Comparison of ENCODE assay signal across 21 cellular contexts in the genomic region with DNA sequence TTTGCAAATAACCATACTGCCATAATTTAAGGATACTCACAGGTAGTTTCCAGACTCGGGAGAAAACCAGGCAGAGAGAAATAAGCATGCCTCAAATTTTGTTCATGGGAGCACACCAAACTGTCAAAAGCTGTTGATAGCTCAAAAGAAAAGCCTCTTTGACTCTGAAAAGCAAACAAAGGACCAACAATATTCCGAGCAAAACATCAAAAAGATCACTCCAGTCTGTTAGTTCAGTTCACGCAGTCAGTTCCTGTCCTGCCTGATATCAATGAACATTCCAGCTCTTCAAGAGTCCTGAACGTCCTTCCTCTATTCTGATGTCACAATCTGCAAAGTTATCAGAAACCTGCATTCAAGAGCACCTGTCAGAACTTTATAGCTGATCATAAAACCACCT.
DNase-seq lines count a peak whose midpoint lies in the region; ATAC-seq, FAIRE-seq and TF ChIP-seq lines count a peak whose summit lies in the region.
"Had no signal": no experiment of that assay in that cellular context is flagged by ENCODE, and none has a peak within 500 bp of the region (broad histone marks: within the 10 kb centered on the region; RNA-seq: fewer than 3 reads in every experiment).

No MANE protein-coding gene starts in this region.

- H3K4me3 Mint-ChIP-seq in endothelial cell (ENCODE audit: unreplicated experiment) = no peak overlapping the region
- H3K4me3 Mint-ChIP-seq: B cell; CD4-positive, CD25-positive, alpha-beta regulatory T cell; CD8-positive, alpha-beta T cell; HFFc6 had no signal

- CTCF ChIA-PET in HepG2 (lab: Yijun Ruan, JAX; ENCODE audit: low intra/inter-chr PET ratio, low total read pairs) (no interaction called here), OCI-LY7 (lab: Charles Lee; ENCODE audit: unreplicated experiment) (no interaction called here)

- H3K9me3 ChIP-seq in HepG2 (ENCODE audit: low read length) (no peaks in the 10 kb centered on the region), right lobe of liver (no peaks in the 10 kb centered on the region), parathyroid adenoma (ENCODE audit: control insufficient read depth, low read length) (no peaks in the 10 kb centered on the region), OCI-LY7 (ENCODE audit: low read length) (no peaks in the 10 kb centered on the region)

- H3K9ac ChIP-seq in HepG2 (ENCODE audit: insufficient read depth, low read depth, low read length) (no peak overlapping the region), parathyroid adenoma (no peak overlapping the region)
- H3K9ac ChIP-seq: BLaER1 had no signal

- intact Hi-C loops in HepG2 (cut with micrococcal nuclease; ENCODE audit: unreplicated experiment) (no loop called here), right lobe of liver (cut with DNase I) (no loop called here), OCI-LY7 (cut with micrococcal nuclease; ENCODE audit: unreplicated experiment) (no loop called here)

- H3K4me2 ChIP-seq in HepG2 (ENCODE audit: low read depth, low read length) (peak overlapping the region; percentile 25; the same call in 1 of the 2 replicates), parathyroid adenoma (ENCODE audit: low read length) (peak overlapping the region; percentile 53), OCI-LY7 (ENCODE audit: low read length) (no peak overlapping the region)
- H3K4me2 ChIP-seq: BLaER1 had no signal

- TF ChIP-seq CTCF in HepG2 (CRISPR knock-in tag; IDR thresholded peaks at IDR 0.05) (no peak), right lobe of liver (IDR thresholded peaks at IDR 0.05) (no peak), endothelial cell (IDR thresholded peaks at IDR 0.05; ENCODE audit: unreplicated experiment) (no peak), parathyroid adenoma (IDR thresholded peaks at IDR 0.05) (no peak), OCI-LY7 (conservative IDR thresholded peaks at IDR 0.05; ENCODE audit: low read length) (no peak)

- H3K27me3 ChIP-seq in HepG2 (ENCODE audit: control insufficient read depth in 1 of 2, insufficient read depth in 2 of 2, low read length in 2 of 2) (no peaks in the 10 kb centered on the region), right lobe of liver (no peaks in the 10 kb centered on the region), parathyroid adenoma (ENCODE audit: control insufficient read depth, insufficient read depth, low read length) (no peaks in the 10 kb centered on the region)
- H3K27me3 ChIP-seq: BLaER1 had no signal

- peaks cover 6% of the 10 kb centered on the region for H3K36me3 Mint-ChIP-seq in endothelial cell (ENCODE audit: low read depth, unreplicated experiment)
- H3K36me3 Mint-ChIP-seq: CD8-positive, alpha-beta T cell had no signal

- DNase-seq in HepG2 (ENCODE audit: low spot score) (peak; percentile 78), right lobe of liver (no peak), endothelial cell (ENCODE audit: low spot score) (no peak), germinal center (ENCODE audit: low spot score) (no peak), OCI-LY7 (ENCODE audit: low spot score) (no peak)
- DNase-seq in effector CD4-positive, alpha-beta T cell = no peak
- DNase-seq: CD4-positive, CD25-positive, alpha-beta regulatory T cell; CD8-positive, alpha-beta T cell; DMS153; DMS79 treated with DMSO at 0.1 percent for 48 hours; GOT3; HFFc6 had no signal

- H3K9me2 ChIP-seq in OCI-LY7 (ENCODE audit: insufficient read depth, low read length) = no peaks in the 10 kb centered on the region

- TF ChIP-seq EP300 in HepG2 (IDR thresholded peaks at IDR 0.05; ENCODE audit: low read depth in 2 of 2, low read length in 2 of 2) (peak in 1 of 2 experiments; percentile 55; a peak in 2 of 4 replicates), HepG2 (CRISPR knock-in tag; IDR thresholded peaks at IDR 0.05; ENCODE audit: borderline replicate concordance) (peak; percentile 60; the same call in 1 of the 2 replicates)

- H3K27ac Mint-ChIP-seq in endothelial cell (ENCODE audit: unreplicated experiment) = peak overlapping the region; percentile 24
- H3K27ac Mint-ChIP-seq: B cell; CD8-positive, alpha-beta T cell; HFFc6 had no signal

- H3K36me3 ChIP-seq in HepG2 (replicated peaks in 1 of 2; ENCODE audit: control insufficient read depth in 1 of 2, insufficient read depth in 2 of 2, low read length in 2 of 2) (no peaks in the 10 kb centered on the region; a peak in 1 of 5 replicates), right lobe of liver (no peaks in the 10 kb centered on the region), parathyroid adenoma (ENCODE audit: control insufficient read depth, insufficient read depth, low read length) (no peaks in the 10 kb centered on the region), OCI-LY7 (ENCODE audit: insufficient read depth, low read length) (peaks cover 64% of the 10 kb centered on the region)
- H3K36me3 ChIP-seq: HAP-1 had no signal

- TF ChIP-seq POLR2A in HepG2 (IDR thresholded peaks at IDR 0.05; ENCODE audit: insufficient read depth in 1 of 2, low read depth in 2 of 2, low read length in 2 of 2) (no peak), right lobe of liver (IDR thresholded peaks at IDR 0.05) (no peak)

- peaks cover 7% of the 10 kb centered on the region for H3K4me1 Mint-ChIP-seq in endothelial cell (ENCODE audit: unreplicated experiment)
- H3K4me1 Mint-ChIP-seq: B cell; CD4-positive, CD25-positive, alpha-beta regulatory T cell had no signal

- no peaks in the 10 kb centered on the region for H3K9me3 Mint-ChIP-seq in endothelial cell (ENCODE audit: unreplicated experiment)
- H3K9me3 Mint-ChIP-seq: CD4-positive, CD25-positive, alpha-beta regulatory T cell; CD8-positive, alpha-beta T cell had no signal

- no peak for TF ChIP-seq RAD21 in HepG2 (CRISPR knock-in tag; IDR thresholded peaks at IDR 0.05)

- WGBS in HepG2 (ENCODE audit: low lambda C conversion rate) = 24% methylated on average over 4 of the region's 4 CpGs
- 69% methylated on average over 4 of the region's 4 CpGs for WGBS in right lobe of liver (ENCODE audit: insufficient coverage, low coverage, low lambda C conversion rate, missing lambda C conversion rate)

- H4K20me1 ChIP-seq in HepG2 (ENCODE audit: insufficient read depth, low read length) = no peaks in the 10 kb centered on the region
- no peaks in the 10 kb centered on the region for H4K20me1 ChIP-seq in OCI-LY7 (ENCODE audit: insufficient read depth, low read length)
- H4K20me1 ChIP-seq: BLaER1 had no signal

- H3K27me3 Mint-ChIP-seq in endothelial cell (ENCODE audit: unreplicated experiment) = no peaks in the 10 kb centered on the region
- H3K27me3 Mint-ChIP-seq: B cell; CD4-positive, CD25-positive, alpha-beta regulatory T cell had no signal

- in situ Hi-C loops in HepG2 (cut with HindIII; ENCODE audit: extremely low pct_ligation_motif_present, low pct_unique_long_range_greater_than_20kb) = no loop called here

- POLR2A ChIA-PET in HepG2 (lab: Yijun Ruan, JAX) (no interaction called here), OCI-LY7 (lab: Charles Lee) (interaction anchor here (0.7 kb wide), 1 partner anchor 477 kb away, joined by 3 read pairs; no protein-coding TSS in a partner anchor)

- no peak overlapping the region for H3K4me3 ChIP-seq in HepG2 (replicated peaks in 1 of 3; ENCODE audit: insufficient read depth in 1 of 3, low read depth in 2 of 3, low read length in 3 of 3)
- H3K4me3 ChIP-seq in right lobe of liver = no peak overlapping the region
- no peak overlapping the region for H3K4me3 ChIP-seq in parathyroid adenoma (ENCODE audit: low read depth, low read length)
- no peak overlapping the region for H3K4me3 ChIP-seq in OCI-LY7 (ENCODE audit: low read depth, low read length, poor library complexity, severe bottlenecking)
- H3K4me3 ChIP-seq: BLaER1, HAP-1 had no signal

- FAIRE-seq in HepG2 (lab: Jason Lieb, UNC) = peak; percentile 50
- FAIRE-seq: A204.1, GM12892, H54 had no signal

- BruUV-seq in HepG2 (replicated peaks; lab: Mats Ljungman, UMichigan) = no TSS peak
- no TSS peak for BruUV-seq in OCI-LY7 (replicated peaks; lab: Mats Ljungman, UMichigan)

- H3K4me1 ChIP-seq in HepG2 (ENCODE audit: insufficient read depth, low read length) = peaks cover 20% of the 10 kb centered on the region
- H3K4me1 ChIP-seq in right lobe of liver = no peaks in the 10 kb centered on the region
- no peaks in the 10 kb centered on the region for H3K4me1 ChIP-seq in parathyroid adenoma
- no peaks in the 10 kb centered on the region for H3K4me1 ChIP-seq in OCI-LY7 (ENCODE audit: insufficient read depth, low read length, poor library complexity, severe bottlenecking)
- H3K4me1 ChIP-seq: HAP-1 had no signal

- ATAC-seq in HepG2 (peak; percentile 53; the same call in 2 of the 3 replicates), right lobe of liver (no peak)
- ATAC-seq: CD8-positive, alpha-beta T cell had no signal

- peak overlapping the region; percentile 1 for H3K27ac ChIP-seq in HepG2 (ENCODE audit: extremely low read length, insufficient read depth, low read length)
- no peak overlapping the region for H3K27ac ChIP-seq in right lobe of liver
- no peak overlapping the region for H3K27ac ChIP-seq in parathyroid adenoma
- no peak overlapping the region for H3K27ac ChIP-seq in OCI-LY7 (ENCODE audit: low read depth, low read length, poor library complexity, severe bottlenecking)
- H3K27ac ChIP-seq: 22Rv1, BLaER1, C4-2B had no signal

- H2AFZ ChIP-seq in HepG2 (ENCODE audit: low read length) (no peak overlapping the region), parathyroid adenoma (peak overlapping the region; percentile 2), OCI-LY7 (ENCODE audit: low read length) (no peak overlapping the region)

- H3K79me2 ChIP-seq in HepG2 (ENCODE audit: insufficient read depth, low read length) = no peaks in the 10 kb centered on the region
- no peaks in the 10 kb centered on the region for H3K79me2 ChIP-seq in parathyroid adenoma
- no peaks in the 10 kb centered on the region for H3K79me2 ChIP-seq in OCI-LY7 (ENCODE audit: insufficient read depth, low read depth, low read length)

TF ChIP-seq in HepG2, 621 proteins besides CTCF, POLR2A, EP300 and RAD21 (continues in another document):
- TF ChIP-seq HOXA7 (CRISPR knock-in tag; IDR thresholded peaks at IDR 0.05) (no peak), POLR2AphosphoS2 (IDR thresholded peaks at IDR 0.05; ENCODE audit: low read depth, low read length) (no peak), TSC22D2 (CRISPR knock-in tag; IDR thresholded peaks at IDR 0.05; ENCODE audit: borderline replicate concordance) (no peak), RCOR2 (CRISPR knock-in tag; IDR thresholded peaks at IDR 0.05) (0 out of 2 replicates have a peak, but pooled peaks have one; percentile 32), FOXA3 (CRISPR knock-in tag; IDR thresholded peaks at IDR 0.05) (peak; percentile 80), ZNF501 (CRISPR knock-in tag; IDR thresholded peaks at IDR 0.05) (no peak), ZNF562 (CRISPR knock-in tag; IDR thresholded peaks at IDR 0.05; ENCODE audit: borderline replicate concordance) (no peak), ZKSCAN8 (CRISPR knock-in tag; IDR thresholded peaks at IDR 0.05; ENCODE audit: borderline replicate concordance) (peak; percentile 17; the same call in 1 of the 2 replicates), IRX3 (CRISPR knock-in tag; IDR thresholded peaks at IDR 0.05; ENCODE audit: borderline replicate concordance, low read depth) (no peak), TP53 (CRISPR knock-in tag; conservative IDR thresholded peaks at IDR 0.05) (no peak), ZNF354B (CRISPR knock-in tag; IDR thresholded peaks at IDR 0.05) (no peak), ZSCAN9 (CRISPR knock-in tag; IDR thresholded peaks at IDR 0.05; ENCODE audit: borderline replicate concordance) (no peak), ZNF224 (CRISPR knock-in tag; IDR thresholded peaks at IDR 0.05) (no peak)
